12 cellular contexts compared by ENCODE assay signal in genomic region chr12:89181271-89181920, GRCh38.
DNase-seq lines count a peak whose midpoint lies in the region; ATAC-seq and TF ChIP-seq lines count a peak whose summit lies in the region.
"Had no signal": no experiment of that assay in that cellular context is flagged by ENCODE, and none has a peak within 500 bp of the region (broad histone marks: within the 10 kb centered on the region; RNA-seq: fewer than 3 reads in every experiment).

No MANE protein-coding gene starts in this region.

- H3K9me2 ChIP-seq in HCT116 (ENCODE audit: insufficient read depth) (no peaks in the 10 kb centered on the region), hepatocyte (replicated peaks; ENCODE audit: insufficient read depth) (no peaks in the 10 kb centered on the region)

- H3K4me3 Mint-ChIP-seq in activated T-helper 1 cell treated with anti-CD3 and anti-CD28 coated beads, Interleukin-12 subunit alpha, Interleukin-12 subunit beta, Interleukin-2, Interleukin-4 antibody, amounts not matched to agents 30 ng/mL and 10 ng/mL and 1 ng/mL, durations not matched to agents 14 hours and 24 hours and 36 hours, result peak overlapping the region; percentile 28
- H3K4me3 Mint-ChIP-seq: effector memory CD8-positive, alpha-beta T cell had no signal

- 71% methylated on average over 2 of the region's 2 CpGs for WGBS in hepatocyte (ENCODE audit: low lambda C conversion rate, missing lambda C conversion rate)

- no peak for TF ChIP-seq CTCF in AG09319 (IDR thresholded peaks at IDR 0.05; ENCODE audit: low read depth, low read length)
- TF ChIP-seq CTCF in HCT116 (IDR thresholded peaks at IDR 0.05 in 2 of 3, conservative IDR thresholded peaks at IDR 0.05 in 1 of 3; ENCODE audit: borderline replicate concordance in 1 of 3, insufficient read depth in 1 of 3, low read depth in 2 of 3, low read length in 2 of 3), result no peak
- TF ChIP-seq CTCF in hepatocyte (IDR thresholded peaks at IDR 0.05; ENCODE audit: poor library complexity), result no peak

- H3K9ac ChIP-seq in HCT116 (ENCODE audit: low read length), result no peak overlapping the region

- H3K27ac Mint-ChIP-seq in activated T-helper 1 cell treated with anti-CD3 and anti-CD28 coated beads, Interleukin-12 subunit alpha, Interleukin-12 subunit beta, Interleukin-2, Interleukin-4 antibody, amounts not matched to agents 30 ng/mL and 10 ng/mL and 1 ng/mL, durations not matched to agents 14 hours and 24 hours and 36 hours, result peak overlapping the region; percentile 95
- H3K27ac Mint-ChIP-seq: effector memory CD8-positive, alpha-beta T cell had no signal

- H3K4me2 ChIP-seq in HCT116 (ENCODE audit: low read length) (peak overlapping the region; percentile 10; the same call in 1 of the 2 replicates), hepatocyte (no peak overlapping the region)

- H3K36me3 ChIP-seq in HCT116 (ENCODE audit: control insufficient read depth in 1 of 2, insufficient read depth in 2 of 2, low read length in 2 of 2) (no peaks in the 10 kb centered on the region), hepatocyte (replicated peaks; ENCODE audit: insufficient read depth, low read depth) (no peaks in the 10 kb centered on the region)
- H3K36me3 ChIP-seq: suprapubic skin had no signal

- peaks cover 62% of the 10 kb centered on the region for H3K4me1 Mint-ChIP-seq in activated T-helper 1 cell treated with anti-CD3 and anti-CD28 coated beads, Interleukin-12 subunit alpha, Interleukin-12 subunit beta, Interleukin-2, Interleukin-4 antibody, amounts not matched to agents 30 ng/mL and 10 ng/mL and 1 ng/mL, durations not matched to agents 14 hours and 24 hours and 36 hours (ENCODE audit: low read depth)

- intact Hi-C loops in HCT116 (cut with micrococcal nuclease), result no loop called here
- intact Hi-C loops in activated T-helper 1 cell treated with anti-CD3 and anti-CD28 coated beads, Interleukin-12 subunit alpha, Interleukin-12 subunit beta, Interleukin-2, Interleukin-4 antibody, amounts not matched to agents 30 ng/mL and 10 ng/mL and 1 ng/mL, durations not matched to agents 14 hours and 24 hours and 36 hours (cut with micrococcal nuclease), result loop anchor here (1.0 to 2.0 kb wide), 9 partner anchors 17 to 287 kb away; partner anchors contain the start of gene DUSP6

- H3K27ac ChIP-seq in HCT116 (ENCODE audit: low read depth, low read length) (no peak overlapping the region), hepatocyte (no peak overlapping the region)

- ATAC-seq in HCT116 (no peak), GM18868 (IDR thresholded peaks at IDR 0.05; ENCODE audit: unreplicated experiment) (no peak), GM21447 (IDR thresholded peaks at IDR 0.05; ENCODE audit: unreplicated experiment) (no peak)
- ATAC-seq: effector memory CD8-positive, alpha-beta T cell; Panc1 had no signal

- no peak for TF ChIP-seq RAD21 in HCT116 (IDR thresholded peaks at IDR 0.05; ENCODE audit: low read depth)

- H3K27me3 Mint-ChIP-seq in activated T-helper 1 cell treated with anti-CD3 and anti-CD28 coated beads, Interleukin-12 subunit alpha, Interleukin-12 subunit beta, Interleukin-2, Interleukin-4 antibody, amounts not matched to agents 30 ng/mL and 10 ng/mL and 1 ng/mL, durations not matched to agents 14 hours and 24 hours and 36 hours (ENCODE audit: insufficient read depth), result no peaks in the 10 kb centered on the region

- H3K36me3 Mint-ChIP-seq in activated T-helper 1 cell treated with anti-CD3 and anti-CD28 coated beads, Interleukin-12 subunit alpha, Interleukin-12 subunit beta, Interleukin-2, Interleukin-4 antibody, amounts not matched to agents 30 ng/mL and 10 ng/mL and 1 ng/mL, durations not matched to agents 14 hours and 24 hours and 36 hours (ENCODE audit: low read depth), result peaks cover 6% of the 10 kb centered on the region

- CTCF ChIA-PET in HCT116 (lab: Charles Lee), result no interaction called here

- no TSS peak for BruUV-seq in HCT116 (replicated peaks; lab: Mats Ljungman, UMichigan)

- H3K9me3 ChIP-seq in HCT116 (ENCODE audit: control insufficient read depth in 1 of 2, insufficient read depth in 1 of 2, low read depth in 1 of 2, low read length in 2 of 2) (no peaks in the 10 kb centered on the region), hepatocyte (ENCODE audit: low read depth) (no peaks in the 10 kb centered on the region)
- H3K9me3 ChIP-seq: suprapubic skin had no signal

- RAD21 ChIA-PET in HCT116 (lab: Charles Lee; ENCODE audit: low non-redundant PET in 1 of 2, low total read pairs in 2 of 2, uncharacterized antibody in 2 of 2, unreplicated experiment in 2 of 2), result no interaction called here

- no peak for TF ChIP-seq POLR2A in HCT116 (IDR thresholded peaks at IDR 0.05; ENCODE audit: borderline replicate concordance, extremely low read depth, insufficient read depth, insufficient read length)

- H3K27me3 ChIP-seq in HCT116 (ENCODE audit: insufficient read depth, low read length), result no peaks in the 10 kb centered on the region
- H3K27me3 ChIP-seq in hepatocyte, result no peaks in the 10 kb centered on the region
- H3K27me3 ChIP-seq: suprapubic skin had no signal

- H3K4me1 ChIP-seq in HCT116 (ENCODE audit: control insufficient read depth in 1 of 2, insufficient read depth in 2 of 2, low read length in 2 of 2) (peaks cover 3 to 12% of the 10 kb centered on the region in 2 experiments; a peak in 2 of 4 replicates), hepatocyte (ENCODE audit: insufficient read depth) (peaks cover 3% of the 10 kb centered on the region)

- peak; percentile 82 for DNase-seq in AG09319 (ENCODE audit: extremely low read depth, low read depth)
- DNase-seq in HCT116 (ENCODE audit: low read depth, low spot score), result no peak
- DNase-seq in activated T-helper 1 cell treated with anti-CD3 and anti-CD28 coated beads, Interleukin-12 subunit alpha, Interleukin-12 subunit beta, Interleukin-2, Interleukin-4 antibody, amounts not matched to agents 30 ng/mL and 10 ng/mL and 1 ng/mL, durations not matched to agents 14 hours and 24 hours and 36 hours (ENCODE audit: low spot score), result no peak
- DNase-seq in hepatocyte (ENCODE audit: low spot score), result peak; percentile 15
- no peak for DNase-seq in NCI-H1417 (lab: John Stamatoyannopoulos, UW)
- DNase-seq in nucleus accumbens (lab: John Stamatoyannopoulos, UW), result no peak
- DNase-seq: effector memory CD8-positive, alpha-beta T cell; MM.1S had no signal

- H2AFZ ChIP-seq in HCT116 (ENCODE audit: low read depth, low read length, poor library complexity, severe bottlenecking) (peak overlapping the region; percentile 70), hepatocyte (no peak overlapping the region)

- POLR2A ChIA-PET in HCT116 (lab: Charles Lee), result interaction anchor here (0.5 kb wide), 1 partner anchor 332 kb away, joined by 3 read pairs; no protein-coding TSS in a partner anchor

- H4K20me1 ChIP-seq in HCT116 (ENCODE audit: insufficient read depth) (no peaks in the 10 kb centered on the region), hepatocyte (ENCODE audit: insufficient read depth, poor library complexity, severe bottlenecking) (no peaks in the 10 kb centered on the region)

- H3K79me2 ChIP-seq in HCT116 (ENCODE audit: insufficient read depth, low read length) (no peaks in the 10 kb centered on the region), hepatocyte (no peaks in the 10 kb centered on the region)

- peaks cover 4% of the 10 kb centered on the region for H3K9me3 Mint-ChIP-seq in activated T-helper 1 cell treated with anti-CD3 and anti-CD28 coated beads, Interleukin-12 subunit alpha, Interleukin-12 subunit beta, Interleukin-2, Interleukin-4 antibody, amounts not matched to agents 30 ng/mL and 10 ng/mL and 1 ng/mL, durations not matched to agents 14 hours and 24 hours and 36 hours
- H3K9me3 Mint-ChIP-seq: effector memory CD8-positive, alpha-beta T cell had no signal

- H3K4me3 ChIP-seq in HCT116 (replicated peaks in 1 of 2; ENCODE audit: low read depth in 1 of 2, low read length in 2 of 2) (no peak overlapping the region), hepatocyte (no peak overlapping the region)
- H3K4me3 ChIP-seq: suprapubic skin had no signal

TF ChIP-seq in HCT116, 20 proteins besides CTCF, POLR2A, EP300 and RAD21:
- TF ChIP-seq FOSL1 (IDR thresholded peaks at IDR 0.05; ENCODE audit: low read depth), result peak; percentile 36; the same call in 1 of the 2 replicates
- TF ChIP-seq SRF (IDR thresholded peaks at IDR 0.05; ENCODE audit: low read depth), result no peak
- no peak for TF ChIP-seq POLR2AphosphoS5 (IDR thresholded peaks at IDR 0.05; ENCODE audit: low read depth, low read length)
- peak; percentile 46 for TF ChIP-seq CEBPB (IDR thresholded peaks at IDR 0.05; ENCODE audit: low read depth)
- no peak for TF ChIP-seq ELF1 (IDR thresholded peaks at IDR 0.05; ENCODE audit: borderline replicate concordance, low read depth)
- TF ChIP-seq YY1 (IDR thresholded peaks at IDR 0.05; ENCODE audit: extremely low read depth, insufficient replicate concordance, low read depth, low read length), result no peak

Comparison
In these comparisons a context has a peak if more than half of its experiments do, and no peak if none do; other contexts are left out.
1. DNase-seq: peak in AG09319 (single experiment) and hepatocyte (single experiment); none in HCT116 (single experiment), activated T-helper 1 cell treated with anti-CD3 and anti-CD28 coated beads, Interleukin-12 subunit alpha, Interleukin-12 subunit beta, Interleukin-2, Interleukin-4 antibody, amounts not matched to agents 30 ng/mL and 10 ng/mL and 1 ng/mL, durations not matched to agents 14 hours and 24 hours and 36 hours (single experiment), NCI-H1417 (0 of 3) and nucleus accumbens (0 of 56).